In the genomic region with DNA sequence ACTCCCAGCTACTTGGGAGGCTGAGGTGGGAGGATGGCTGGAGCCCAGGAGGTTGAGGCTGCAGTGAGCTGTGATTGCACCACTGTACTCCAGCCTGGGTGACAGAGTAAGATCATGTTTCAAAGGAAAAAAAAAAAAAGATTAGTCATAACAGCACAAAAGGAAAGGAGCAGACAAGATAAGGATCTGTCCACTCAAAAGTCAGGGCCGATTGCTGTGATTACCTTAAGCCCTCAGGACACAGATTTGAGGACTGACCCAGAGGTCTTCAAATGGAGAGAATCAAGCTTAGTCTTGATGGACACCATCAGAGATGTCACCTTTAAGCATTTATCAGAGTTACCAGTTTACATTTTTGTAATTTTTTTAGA, we compare ENCODE assay signal across 1 cellular context.
TF ChIP-seq lines count a peak whose summit lies in the region.

No MANE protein-coding gene starts in this region.

TF ChIP-seq in HepG2, 621 proteins besides CTCF, POLR2A, EP300 and RAD21 (continues in another document):
- TF ChIP-seq, protein P1, sequence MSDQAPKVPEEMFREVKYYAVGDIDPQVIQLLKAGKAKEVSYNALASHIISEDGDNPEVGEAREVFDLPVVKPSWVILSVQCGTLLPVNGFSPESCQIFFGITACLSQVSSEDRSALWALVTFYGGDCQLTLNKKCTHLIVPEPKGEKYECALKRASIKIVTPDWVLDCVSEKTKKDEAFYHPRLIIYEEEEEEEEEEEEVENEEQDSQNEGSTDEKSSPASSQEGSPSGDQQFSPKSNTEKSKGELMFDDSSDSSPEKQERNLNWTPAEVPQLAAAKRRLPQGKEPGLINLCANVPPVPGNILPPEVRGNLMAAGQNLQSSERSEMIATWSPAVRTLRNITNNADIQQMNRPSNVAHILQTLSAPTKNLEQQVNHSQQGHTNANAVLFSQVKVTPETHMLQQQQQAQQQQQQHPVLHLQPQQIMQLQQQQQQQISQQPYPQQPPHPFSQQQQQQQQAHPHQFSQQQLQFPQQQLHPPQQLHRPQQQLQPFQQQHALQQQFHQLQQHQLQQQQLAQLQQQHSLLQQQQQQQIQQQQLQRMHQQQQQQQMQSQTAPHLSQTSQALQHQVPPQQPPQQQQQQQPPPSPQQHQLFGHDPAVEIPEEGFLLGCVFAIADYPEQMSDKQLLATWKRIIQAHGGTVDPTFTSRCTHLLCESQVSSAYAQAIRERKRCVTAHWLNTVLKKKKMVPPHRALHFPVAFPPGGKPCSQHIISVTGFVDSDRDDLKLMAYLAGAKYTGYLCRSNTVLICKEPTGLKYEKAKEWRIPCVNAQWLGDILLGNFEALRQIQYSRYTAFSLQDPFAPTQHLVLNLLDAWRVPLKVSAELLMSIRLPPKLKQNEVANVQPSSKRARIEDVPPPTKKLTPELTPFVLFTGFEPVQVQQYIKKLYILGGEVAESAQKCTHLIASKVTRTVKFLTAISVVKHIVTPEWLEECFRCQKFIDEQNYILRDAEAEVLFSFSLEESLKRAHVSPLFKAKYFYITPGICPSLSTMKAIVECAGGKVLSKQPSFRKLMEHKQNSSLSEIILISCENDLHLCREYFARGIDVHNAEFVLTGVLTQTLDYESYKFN (CRISPR knock-in tag; conservative IDR thresholded peaks at IDR 0.05): 0 out of 2 replicates have a peak, but pooled peaks have one; percentile 18
- TF ChIP-seq ZNF329 (CRISPR knock-in tag; IDR thresholded peaks at IDR 0.05; ENCODE audit: low read depth) (no peak), POGZ (CRISPR knock-in tag; IDR thresholded peaks at IDR 0.05) (0 out of 2 replicates have a peak, but pooled peaks have one; percentile 37), ZNF737 (CRISPR knock-in tag; IDR thresholded peaks at IDR 0.05; ENCODE audit: borderline replicate concordance) (no peak), ZBTB21 (CRISPR knock-in tag; IDR thresholded peaks at IDR 0.05) (no peak), EHMT2 (IDR thresholded peaks at IDR 0.05; ENCODE audit: borderline replicate concordance, low read depth, low read length) (no peak), SAP130 (CRISPR knock-in tag; IDR thresholded peaks at IDR 0.05; ENCODE audit: low read depth) (peak; percentile 26; the same call in 1 of the 2 replicates), ZNF326 (CRISPR knock-in tag; IDR thresholded peaks at IDR 0.05; ENCODE audit: borderline replicate concordance) (no peak), SOX5 (CRISPR knock-in tag; IDR thresholded peaks at IDR 0.05; ENCODE audit: borderline replicate concordance) (peak; percentile 66; the same call in 1 of the 2 replicates), ARHGAP35 (CRISPR knock-in tag; IDR thresholded peaks at IDR 0.05; ENCODE audit: borderline replicate concordance) (no peak), CEBPG (CRISPR knock-in tag; IDR thresholded peaks at IDR 0.05) (no peak), SRY (CRISPR knock-in tag; IDR thresholded peaks at IDR 0.05) (no peak), NFRKB (IDR thresholded peaks at IDR 0.05) (no peak), AHDC1 (CRISPR knock-in tag; IDR thresholded peaks at IDR 0.05; ENCODE audit: borderline replicate concordance) (no peak), RELA (CRISPR knock-in tag; IDR thresholded peaks at IDR 0.05) (no peak), CC2D1A (CRISPR knock-in tag; IDR thresholded peaks at IDR 0.05) (no peak), GFI1 (CRISPR knock-in tag; IDR thresholded peaks at IDR 0.05; ENCODE audit: borderline replicate concordance) (peak; percentile 83), ZNF3 (CRISPR knock-in tag; IDR thresholded peaks at IDR 0.05) (peak; percentile 96), TAF15 (IDR thresholded peaks at IDR 0.05; ENCODE audit: low read depth, low read length, poor library complexity, severe bottlenecking) (no peak), ZNF484 (CRISPR knock-in tag; IDR thresholded peaks at IDR 0.05; ENCODE audit: borderline replicate concordance, low read depth) (no peak), MLX (CRISPR knock-in tag; IDR thresholded peaks at IDR 0.05) (no peak), ZBTB44 (CRISPR knock-in tag; IDR thresholded peaks at IDR 0.05) (no peak), ZMYM2 (CRISPR knock-in tag; IDR thresholded peaks at IDR 0.05) (0 out of 2 replicates have a peak, but pooled peaks have one; percentile 36), FOSL2 (CRISPR knock-in tag; IDR thresholded peaks at IDR 0.05) (peak; percentile 86), NFATC3 (CRISPR knock-in tag; IDR thresholded peaks at IDR 0.05) (no peak), DMTF1 (CRISPR knock-in tag; IDR thresholded peaks at IDR 0.05) (no peak), FUBP1 (CRISPR knock-in tag; IDR thresholded peaks at IDR 0.05; ENCODE audit: borderline replicate concordance) (no peak), KDM1A (CRISPR knock-in tag; IDR thresholded peaks at IDR 0.05) (peak; percentile 94), U2AF1 (optimal IDR thresholded peaks at IDR 0.05; ENCODE audit: low read depth, low read length) (no peak), ZMYM3 (CRISPR knock-in tag; IDR thresholded peaks at IDR 0.05) (peak; percentile 91), ZNF773 (CRISPR knock-in tag; IDR thresholded peaks at IDR 0.05; ENCODE audit: borderline replicate concordance) (no peak), YEATS4 (CRISPR knock-in tag; IDR thresholded peaks at IDR 0.05; ENCODE audit: borderline replicate concordance) (no peak), XRCC5 (optimal IDR thresholded peaks at IDR 0.05; ENCODE audit: low read length) (no peak), FOXM1 (CRISPR knock-in tag; IDR thresholded peaks at IDR 0.05) (no peak), ZNF317 (CRISPR knock-in tag; IDR thresholded peaks at IDR 0.05) (no peak), RCOR2 (CRISPR knock-in tag; IDR thresholded peaks at IDR 0.05) (peak; percentile 75), BCL6 (CRISPR knock-in tag; IDR thresholded peaks at IDR 0.05) (no peak), PAF1 (CRISPR knock-in tag; IDR thresholded peaks at IDR 0.05) (no peak)
- TF ChIP-seq, protein P2, sequence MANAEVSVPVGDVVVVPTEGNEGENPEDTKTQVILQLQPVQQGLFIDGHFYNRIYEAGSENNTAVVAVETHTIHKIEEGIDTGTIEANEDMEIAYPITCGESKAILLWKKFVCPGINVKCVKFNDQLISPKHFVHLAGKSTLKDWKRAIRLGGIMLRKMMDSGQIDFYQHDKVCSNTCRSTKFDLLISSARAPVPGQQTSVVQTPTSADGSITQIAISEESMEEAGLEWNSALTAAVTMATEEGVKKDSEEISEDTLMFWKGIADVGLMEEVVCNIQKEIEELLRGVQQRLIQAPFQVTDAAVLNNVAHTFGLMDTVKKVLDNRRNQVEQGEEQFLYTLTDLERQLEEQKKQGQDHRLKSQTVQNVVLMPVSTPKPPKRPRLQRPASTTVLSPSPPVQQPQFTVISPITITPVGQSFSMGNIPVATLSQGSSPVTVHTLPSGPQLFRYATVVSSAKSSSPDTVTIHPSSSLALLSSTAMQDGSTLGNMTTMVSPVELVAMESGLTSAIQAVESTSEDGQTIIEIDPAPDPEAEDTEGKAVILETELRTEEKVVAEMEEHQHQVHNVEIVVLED (CRISPR knock-in tag; IDR thresholded peaks at IDR 0.05; ENCODE audit: borderline replicate concordance): no peak
